28 cellular contexts compared by ENCODE assay signal in the genomic region with DNA sequence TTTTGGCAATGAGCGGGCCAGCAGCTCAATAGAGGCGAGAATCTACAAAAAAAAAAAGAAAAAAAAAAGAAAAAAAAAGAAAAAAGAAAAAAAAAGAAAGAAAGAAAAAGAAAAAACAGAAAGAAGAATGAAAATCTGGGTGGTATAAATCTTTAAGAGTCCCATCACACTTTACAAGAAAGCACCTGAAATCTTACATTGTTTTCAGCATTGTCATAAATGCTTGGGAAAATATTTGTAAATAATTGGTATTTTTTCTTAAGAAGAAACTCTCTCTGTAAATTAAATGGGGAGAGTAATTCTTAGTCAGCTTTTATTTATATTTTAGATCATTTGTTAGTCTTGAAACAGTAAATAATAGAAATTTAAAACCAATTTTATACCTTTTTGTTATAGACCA.
"Had no signal": no experiment of that assay in that cellular context is flagged by ENCODE, and none has a peak within 500 bp of the region (broad histone marks: within the 10 kb centered on the region; RNA-seq: fewer than 3 reads in every experiment).

No MANE protein-coding gene starts in this region.

- H3K36me3 ChIP-seq: colonic mucosa had no signal

- FAIRE-seq: frontal cortex had no signal

- H3K27ac ChIP-seq: adrenal gland, body of pancreas, colonic mucosa, dorsolateral prefrontal cortex had no signal

- H3K9me3 ChIP-seq: adrenal gland, body of pancreas, colonic mucosa had no signal

- ATAC-seq: activated CD4-positive, alpha-beta T cell treated with anti-CD3 and anti-CD28 coated beads for 36 hours; activated CD8-positive, alpha-beta memory T cell treated with anti-CD3 and anti-CD28 coated beads, Interleukin-2, amount 10 ng/mL, durations not matched to agents 7 days and 5 days; activated CD8-positive, alpha-beta T cell treated with anti-CD3 and anti-CD28 coated beads, Interleukin-2, amount 10 ng/mL, durations not matched to agents 7 days and 5 days; activated naive CD8-positive, alpha-beta T cell treated with anti-CD3 and anti-CD28 coated beads, Interleukin-2, amount 50 U/mL, for 24 hours; body of pancreas; esophagus mucosa had no signal

- H3K4me1 ChIP-seq: adrenal gland, body of pancreas, colonic mucosa had no signal

- H3K27me3 ChIP-seq: adrenal gland, body of pancreas, colonic mucosa, dorsolateral prefrontal cortex had no signal

- H3K4me3 ChIP-seq: adrenal gland, body of pancreas, colonic mucosa, dorsolateral prefrontal cortex had no signal

- DNase-seq: activated CD4-positive, alpha-beta memory T cell treated with anti-CD3 and anti-CD28 coated beads for 36 hours; activated CD4-positive, alpha-beta T cell treated with anti-CD3 and anti-CD28 coated beads for 36 hours; activated CD4-positive, alpha-beta T cell treated with anti-CD3 and anti-CD28 coated beads, Interleukin-2, amount 10 ng/mL, durations not matched to agents 24 days and 14 days; activated CD4-positive, CD25-positive, alpha-beta regulatory T cell; activated CD4-positive, CD25-positive, alpha-beta regulatory T cell treated with anti-CD3 and anti-CD28 coated beads, Interleukin-2, amount 50 U/mL, for 72 hours; activated CD8-positive, alpha-beta memory T cell treated with anti-CD3 and anti-CD28 coated beads, Interleukin-2, amount 10 ng/mL, durations not matched to agents 7 days and 5 days; activated CD8-positive, alpha-beta memory T cell treated with anti-CD3 and anti-CD28 coated beads, Interleukin-2, amount 50 U/mL, for 4 hours; activated CD8-positive, alpha-beta T cell treated with anti-CD3 and anti-CD28 coated beads, Interleukin-2, amount 10 ng/mL, durations not matched to agents 7 days and 5 days; activated effector memory CD4-positive, alpha-beta T cell treated with anti-CD3 and anti-CD28 coated beads, Interleukin-2, amount 50 U/mL, for 16 hours; activated naive CD4-positive, alpha-beta T cell treated with anti-CD3 and anti-CD28 coated beads for 36 hours; activated naive CD8-positive, alpha-beta T cell treated with anti-CD3 and anti-CD28 coated beads for 36 hours; activated naive CD8-positive, alpha-beta T cell treated with anti-CD3 and anti-CD28 coated beads, Interleukin-2, amount 50 U/mL, for 24 hours; activated T-cell treated with anti-CD3 and anti-CD28 coated beads, Interleukin-2, amount 50 U/mL, for 1 hour; activated T-cell treated with anti-CD3 and anti-CD28 coated beads, Interleukin-2, amount 50 U/mL, for 48 hours; adrenal gland; amygdala; aorta; body of pancreas; caudate nucleus; colonic mucosa; dorsolateral prefrontal cortex; effector memory CD4-positive, alpha-beta T cell; endodermal cell; foreskin fibroblast; head of caudate nucleus; T-helper 2 cell had no signal
